Comparison of ENCODE assay signal across 32 cellular contexts in genomic region chr16:85094812-85095211, GRCh38. TPM values are rescaled to one million over a fixed set of nuclear protein-coding genes. Genes with fewer than 3 reads are reported as not detected.
"Had no signal": no experiment of that assay in that cellular context is flagged by ENCODE, and none has a peak within 500 bp of the region (broad histone marks: within the 10 kb centered on the region; RNA-seq: fewer than 3 reads in every experiment).

No MANE protein-coding gene starts in this region.

- DNase-seq: activated CD4-positive, alpha-beta T cell treated with anti-CD3 and anti-CD28 coated beads for 1 hour; activated CD4-positive, alpha-beta T cell treated with anti-CD3 and anti-CD28 coated beads for 48 hours; activated CD4-positive, alpha-beta T cell treated with anti-CD3 and anti-CD28 coated beads, Interleukin-2, amount 50 U/mL, for 4 hours; activated CD4-positive, CD25-positive, alpha-beta regulatory T cell; activated CD8-positive, alpha-beta T cell treated with anti-CD3 and anti-CD28 coated beads, Interleukin-2, amount 10 ng/mL, durations not matched to agents 7 days and 5 days; activated gamma-delta T cell treated with Interleukin-2 at 50 U/mL for 16 hours; activated naive CD4-positive, alpha-beta T cell treated with anti-CD3 and anti-CD28 coated beads for 36 hours; activated T-cell treated with anti-CD3 and anti-CD28 coated beads, Interleukin-2, amount 50 U/mL, for 24 hours; adrenal gland; body of pancreas; Karpas-422; NCI-H1105; NCI-H1417 treated with DMSO at 0.1 percent for 48 hours; NCI-H187 treated with DMSO at 0.1 percent for 48 hours; NCI-H2081; NCI-H2171 treated with DMSO at 0.1 percent for 48 hours; NCI-H2227 treated with DMSO at 0.1 percent for 48 hours; NCI-H446; NCI-H510A treated with DMSO at 0.1 percent for 48 hours; SIG-M5; T1000; WERI-Rb-1 had no signal

- H3K9me3 Mint-ChIP-seq: activated naive CD4-positive, alpha-beta T cell treated with anti-CD3 and anti-CD28 coated beads for 36 hours; activated naive CD4-positive, alpha-beta T cell treated with anti-CD3 and anti-CD28 coated beads, Interleukin-2, amount 50 U/mL, for 72 hours; activated T-cell treated with anti-CD3 and anti-CD28 coated beads, Interleukin-2, amount 50 U/mL, for 24 hours had no signal

- H3K27me3 Mint-ChIP-seq: activated T-cell treated with anti-CD3 and anti-CD28 coated beads, Interleukin-2, amount 50 U/mL, for 24 hours had no signal

- H3K36me3 ChIP-seq: adrenal gland, breast epithelium, WERI-Rb-1 had no signal

- H3K27ac Mint-ChIP-seq: activated CD8-positive, alpha-beta T cell treated with anti-CD3 and anti-CD28 coated beads, Interleukin-2, amount 10 ng/mL, durations not matched to agents 7 days and 5 days; activated naive CD4-positive, alpha-beta T cell treated with anti-CD3 and anti-CD28 coated beads for 36 hours; activated T-cell treated with anti-CD3 and anti-CD28 coated beads, Interleukin-2, amount 50 U/mL, for 24 hours had no signal

- H3K9me3 ChIP-seq: adrenal gland, body of pancreas, breast epithelium had no signal

- H3K4me1 ChIP-seq: breast epithelium had no signal

- H3K4me3 Mint-ChIP-seq: activated CD8-positive, alpha-beta T cell treated with anti-CD3 and anti-CD28 coated beads, Interleukin-2, amount 10 ng/mL, durations not matched to agents 7 days and 5 days; activated naive CD4-positive, alpha-beta T cell treated with anti-CD3 and anti-CD28 coated beads for 36 hours; activated T-cell treated with anti-CD3 and anti-CD28 coated beads, Interleukin-2, amount 50 U/mL, for 24 hours had no signal

- ATAC-seq: activated CD8-positive, alpha-beta T cell treated with anti-CD3 and anti-CD28 coated beads, Interleukin-2, amount 10 ng/mL, durations not matched to agents 7 days and 5 days; activated naive CD4-positive, alpha-beta T cell treated with anti-CD3 and anti-CD28 coated beads, Interleukin-2, amount 50 U/mL, for 72 hours; body of pancreas; Panc1 had no signal

- H3K4me3 ChIP-seq: adrenal gland, body of pancreas, breast epithelium had no signal

- H3K27me3 ChIP-seq: body of pancreas had no signal

- H3K27ac ChIP-seq: adrenal gland, body of pancreas, breast epithelium, WERI-Rb-1 had no signal

- H3K36me3 Mint-ChIP-seq: activated naive CD4-positive, alpha-beta T cell treated with anti-CD3 and anti-CD28 coated beads, Interleukin-2, amount 50 U/mL, for 72 hours had no signal

RNA-seq across cellular contexts. Expression of gene CIBAR2, which starts 17.5 kb away (rescaled TPM):
- total RNA-seq: activated CD8-positive, alpha-beta T cell treated with anti-CD3 and anti-CD28 coated beads, Interleukin-2, amount 10 ng/mL, durations not matched to agents 7 days and 5 days; activated naive CD4-positive, alpha-beta T cell treated with anti-CD3 and anti-CD28 coated beads for 36 hours; activated naive CD4-positive, alpha-beta T cell treated with anti-CD3 and anti-CD28 coated beads, Interleukin-2, amount 50 U/mL, for 72 hours; astrocyte; body of pancreas; breast epithelium; cardiac septum; MCF 10A; RPMI7951; SK-MEL-5; T-helper 1 cell treated with Interleukin-12 subunit alpha and Interleukin-12 subunit beta and Interleukin-4 antibody, amounts not matched to agents 30 ng/mL and 1 ng/mL, for 36 hours; T-helper 2 cell treated with Interferon-gamma antibody and Interleukin-4, amounts not matched to agents 100 ng/mL and 5 ng/mL, for 36 hours had no signal
